Comparison of ENCODE assay signal across 13 cellular contexts in the genomic region with DNA sequence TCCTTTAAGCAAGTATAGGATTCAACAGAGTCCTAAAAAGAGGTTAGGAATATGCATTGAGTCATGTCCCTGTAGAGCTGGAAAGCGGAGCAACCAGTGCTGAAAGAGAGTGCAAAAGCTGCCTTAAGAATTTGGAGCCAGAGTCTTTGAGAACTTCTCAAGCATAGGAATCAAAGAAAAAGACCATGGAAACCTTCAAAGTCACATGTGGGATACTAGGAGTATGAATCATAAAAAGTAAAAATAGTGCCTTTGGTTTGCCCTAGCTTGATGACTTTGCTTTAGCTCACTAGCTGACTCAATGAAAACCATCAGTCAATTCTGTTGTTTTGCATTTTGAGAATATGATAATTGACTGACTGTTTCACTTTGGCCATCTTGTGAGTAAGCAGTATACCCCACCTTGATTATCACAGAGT.
A peak's percentile ranks its signal among the peaks of the same experiment; 100 is the strongest.
DNase-seq lines count a peak whose midpoint lies in the region; ATAC-seq and TF ChIP-seq lines count a peak whose summit lies in the region.
"Had no signal": no experiment of that assay in that cellular context is flagged by ENCODE, and none has a peak within 500 bp of the region (broad histone marks: within the 10 kb centered on the region; RNA-seq: fewer than 3 reads in every experiment).

No MANE protein-coding gene starts in this region.

- no peak for DNase-seq in activated CD8-positive, alpha-beta memory T cell treated with anti-CD3 and anti-CD28 coated beads, Interleukin-2, amount 10 ng/mL, durations not matched to agents 7 days and 5 days
- no peak for DNase-seq in activated CD8-positive, alpha-beta memory T cell treated with anti-CD3 and anti-CD28 coated beads, Interleukin-2, amount 50 U/mL, for 48 hours
- DNase-seq in HS-5 (ENCODE audit: low read depth) (peak; percentile 87), cardiac fibroblast (ENCODE audit: low read depth in 2 of 2) (peak; percentile 60 to 84), smooth muscle cell (lab: John Stamatoyannopoulos, UW; ENCODE audit: unreplicated experiment) (no peak), cerebellar cortex (ENCODE audit: low spot score) (no peak), SIG-M5 treated with dmso at 0.1 percent for 504 hours (lab: John Stamatoyannopoulos, UW; ENCODE audit: unreplicated experiment) (no peak)
- DNase-seq: activated CD4-positive, alpha-beta T cell treated with anti-CD3 and anti-CD28 coated beads, Interleukin-2, amount 10 ng/mL, durations not matched to agents 7 days and 5 days; BE2C; left colon; stimulated activated CD8-positive, alpha-beta memory T cell treated with anti-CD3 and anti-CD28 coated beads, Interleukin-4, amount 100 ng/mL, for 48 hours had no signal

- H3K36me3 ChIP-seq in smooth muscle cell (ENCODE audit: low read depth), result no peaks in the 10 kb centered on the region
- H3K36me3 ChIP-seq: BE2C had no signal

- H3K27me3 ChIP-seq in smooth muscle cell (ENCODE audit: low read depth), result no peaks in the 10 kb centered on the region
- H3K27me3 ChIP-seq: BE2C had no signal

- no peaks in the 10 kb centered on the region for H3K79me2 ChIP-seq in smooth muscle cell (ENCODE audit: low read depth)

- peaks cover 9% of the 10 kb centered on the region for H3K4me1 Mint-ChIP-seq in activated CD8-positive, alpha-beta memory T cell treated with anti-CD3 and anti-CD28 coated beads, Interleukin-2, amount 10 ng/mL, durations not matched to agents 7 days and 5 days

- no peaks in the 10 kb centered on the region for H3K9me3 ChIP-seq in smooth muscle cell (replicated peaks; ENCODE audit: low read depth)
- H3K9me3 ChIP-seq: BE2C had no signal

- no peaks in the 10 kb centered on the region for H3K9me3 Mint-ChIP-seq in activated CD8-positive, alpha-beta memory T cell treated with anti-CD3 and anti-CD28 coated beads, Interleukin-2, amount 10 ng/mL, durations not matched to agents 7 days and 5 days (ENCODE audit: low read depth)
- H3K9me3 Mint-ChIP-seq: activated CD4-positive, alpha-beta T cell treated with anti-CD3 and anti-CD28 coated beads, Interleukin-2, amount 10 ng/mL, durations not matched to agents 7 days and 5 days had no signal

- peak overlapping the region; percentile 68 for H3K4me2 ChIP-seq in smooth muscle cell
- H3K4me2 ChIP-seq: KMS-11 had no signal

- TF ChIP-seq CTCF in cardiac fibroblast (IDR thresholded peaks at IDR 0.05; ENCODE audit: low read depth, low read length), result no peak
- TF ChIP-seq CTCF in smooth muscle cell (IDR thresholded peaks at IDR 0.05; ENCODE audit: borderline replicate concordance, insufficient read depth, poor library complexity, severe bottlenecking), result no peak

- no peak overlapping the region for H3K9ac ChIP-seq in smooth muscle cell (ENCODE audit: low read depth)
- H3K9ac ChIP-seq: KMS-11 had no signal

- ATAC-seq in activated CD8-positive, alpha-beta memory T cell treated with anti-CD3 and anti-CD28 coated beads, Interleukin-2, amount 10 ng/mL, durations not matched to agents 7 days and 5 days, result peak; percentile 20
- ATAC-seq in HG03159 (IDR thresholded peaks at IDR 0.05; ENCODE audit: unreplicated experiment), result no peak

- no peak overlapping the region for H3K4me3 Mint-ChIP-seq in activated CD8-positive, alpha-beta memory T cell treated with anti-CD3 and anti-CD28 coated beads, Interleukin-2, amount 10 ng/mL, durations not matched to agents 7 days and 5 days
- H3K4me3 Mint-ChIP-seq: activated CD4-positive, alpha-beta T cell treated with anti-CD3 and anti-CD28 coated beads, Interleukin-2, amount 10 ng/mL, durations not matched to agents 7 days and 5 days had no signal

- no peak overlapping the region for H3K27ac Mint-ChIP-seq in activated CD8-positive, alpha-beta memory T cell treated with anti-CD3 and anti-CD28 coated beads, Interleukin-2, amount 10 ng/mL, durations not matched to agents 7 days and 5 days
- H3K27ac Mint-ChIP-seq: activated CD4-positive, alpha-beta T cell treated with anti-CD3 and anti-CD28 coated beads, Interleukin-2, amount 10 ng/mL, durations not matched to agents 7 days and 5 days had no signal

- H3K27ac ChIP-seq in smooth muscle cell (ENCODE audit: low read depth), result peak overlapping the region; percentile 84
- H3K27ac ChIP-seq: KMS-11 had no signal

- CTCF ChIA-PET in activated CD8-positive, alpha-beta memory T cell treated with anti-CD3 and anti-CD28 coated beads, Interleukin-2, amount 10 ng/mL, durations not matched to agents 7 days and 5 days (lab: Charles Lee), result interaction anchor here (1.2 kb wide), 1 partner anchor 272 kb away, joined by 3 read pairs; a partner anchor contains a TSS

- H3K4me1 ChIP-seq in smooth muscle cell (ENCODE audit: low read depth), result no peaks in the 10 kb centered on the region

- H3K4me3 ChIP-seq in cardiac fibroblast (replicated peaks in 1 of 2; ENCODE audit: low read depth in 2 of 2, low read length in 2 of 2) (no peak overlapping the region), smooth muscle cell (no peak overlapping the region)

- peak overlapping the region; percentile 9 for H2AFZ ChIP-seq in smooth muscle cell (ENCODE audit: low read depth)

- H3K27me3 Mint-ChIP-seq in activated CD8-positive, alpha-beta memory T cell treated with anti-CD3 and anti-CD28 coated beads, Interleukin-2, amount 10 ng/mL, durations not matched to agents 7 days and 5 days, result peaks cover 3% of the 10 kb centered on the region

- WGBS in smooth muscle cell (ENCODE audit: low lambda C conversion rate), result 16% methylated on average over 1 of the region's 1 CpG

- no peaks in the 10 kb centered on the region for H4K20me1 ChIP-seq in smooth muscle cell (ENCODE audit: low read depth)

- H3F3A ChIP-seq in smooth muscle cell (ENCODE audit: low read depth), result peaks cover 6% of the 10 kb centered on the region

- no peaks in the 10 kb centered on the region for H3K36me3 Mint-ChIP-seq in activated CD8-positive, alpha-beta memory T cell treated with anti-CD3 and anti-CD28 coated beads, Interleukin-2, amount 10 ng/mL, durations not matched to agents 7 days and 5 days

Comparison
In these comparisons a context has a peak if more than half of its experiments do, and no peak if none do; other contexts are left out.
1. DNase-seq: peak in HS-5 (single experiment) and cardiac fibroblast (2 of 2); none in activated CD8-positive, alpha-beta memory T cell treated with anti-CD3 and anti-CD28 coated beads, Interleukin-2, amount 10 ng/mL, durations not matched to agents 7 days and 5 days (single experiment), activated CD8-positive, alpha-beta memory T cell treated with anti-CD3 and anti-CD28 coated beads, Interleukin-2, amount 50 U/mL, for 48 hours (single experiment), smooth muscle cell (single experiment), cerebellar cortex (single experiment) and SIG-M5 treated with dmso at 0.1 percent for 504 hours (single experiment).